ENCODE assay signal across 1 cellular context in genomic region chr11:69640995-69641581, GRCh38.
TF ChIP-seq lines count a peak whose summit lies in the region.

Gene CCND1 (plus strand): TSS chr11:69641156. CDS start chr11:69641314, 158 bp downstream.

TF ChIP-seq in HepG2, 621 proteins besides CTCF, POLR2A, EP300 and RAD21 (continued from another document and continues in another):
- TF ChIP-seq, protein P1, sequence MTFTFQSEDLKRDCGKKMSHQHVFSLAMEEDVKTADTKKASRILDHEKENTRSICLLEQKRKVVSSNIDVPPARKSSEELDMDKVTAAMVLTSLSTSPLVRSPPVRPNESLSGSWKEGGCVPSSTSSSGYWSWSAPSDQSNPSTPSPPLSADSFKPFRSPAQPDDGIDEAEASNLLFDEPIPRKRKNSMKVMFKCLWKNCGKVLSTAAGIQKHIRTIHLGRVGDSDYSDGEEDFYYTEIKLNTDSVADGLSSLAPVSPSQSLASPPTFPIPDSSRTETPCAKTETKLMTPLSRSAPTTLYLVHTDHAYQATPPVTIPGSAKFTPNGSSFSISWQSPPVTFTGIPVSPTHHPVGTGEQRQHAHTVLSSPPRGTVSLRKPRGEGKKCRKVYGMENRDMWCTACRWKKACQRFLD (CRISPR knock-in tag; IDR thresholded peaks at IDR 0.05; ENCODE audit: borderline replicate concordance): no peak
- TF ChIP-seq DNMT3B (CRISPR knock-in tag; conservative IDR thresholded peaks at IDR 0.05): no peak
- TF ChIP-seq, protein P2, sequence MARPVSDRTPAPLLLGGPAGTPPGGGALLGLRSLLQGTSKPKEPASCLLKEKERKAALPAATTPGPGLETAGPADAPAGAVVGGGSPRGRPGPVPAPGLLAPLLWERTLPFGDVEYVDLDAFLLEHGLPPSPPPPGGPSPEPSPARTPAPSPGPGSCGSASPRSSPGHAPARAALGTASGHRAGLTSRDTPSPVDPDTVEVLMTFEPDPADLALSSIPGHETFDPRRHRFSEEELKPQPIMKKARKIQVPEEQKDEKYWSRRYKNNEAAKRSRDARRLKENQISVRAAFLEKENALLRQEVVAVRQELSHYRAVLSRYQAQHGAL (CRISPR knock-in tag; IDR thresholded peaks at IDR 0.05; ENCODE audit: not compliant biosample characterization): no peak
- TF ChIP-seq, protein P3, sequence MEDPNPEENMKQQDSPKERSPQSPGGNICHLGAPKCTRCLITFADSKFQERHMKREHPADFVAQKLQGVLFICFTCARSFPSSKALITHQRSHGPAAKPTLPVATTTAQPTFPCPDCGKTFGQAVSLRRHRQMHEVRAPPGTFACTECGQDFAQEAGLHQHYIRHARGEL (CRISPR knock-in tag; IDR thresholded peaks at IDR 0.05): no peak
- no peak; the same call in 1 of the 2 replicates for TF ChIP-seq NR1H2 (CRISPR knock-in tag; IDR thresholded peaks at IDR 0.05; ENCODE audit: borderline replicate concordance, low read depth)
- TF ChIP-seq ZNF253 (CRISPR knock-in tag; IDR thresholded peaks at IDR 0.05; ENCODE audit: borderline replicate concordance): 0 out of 2 replicates have a peak, but pooled peaks have one; percentile 37
- TF ChIP-seq BHLHE40 (IDR thresholded peaks at IDR 0.05; ENCODE audit: low read length): no peak
- no peak for TF ChIP-seq CC2D1A (CRISPR knock-in tag; IDR thresholded peaks at IDR 0.05)
- TF ChIP-seq, protein P4, sequence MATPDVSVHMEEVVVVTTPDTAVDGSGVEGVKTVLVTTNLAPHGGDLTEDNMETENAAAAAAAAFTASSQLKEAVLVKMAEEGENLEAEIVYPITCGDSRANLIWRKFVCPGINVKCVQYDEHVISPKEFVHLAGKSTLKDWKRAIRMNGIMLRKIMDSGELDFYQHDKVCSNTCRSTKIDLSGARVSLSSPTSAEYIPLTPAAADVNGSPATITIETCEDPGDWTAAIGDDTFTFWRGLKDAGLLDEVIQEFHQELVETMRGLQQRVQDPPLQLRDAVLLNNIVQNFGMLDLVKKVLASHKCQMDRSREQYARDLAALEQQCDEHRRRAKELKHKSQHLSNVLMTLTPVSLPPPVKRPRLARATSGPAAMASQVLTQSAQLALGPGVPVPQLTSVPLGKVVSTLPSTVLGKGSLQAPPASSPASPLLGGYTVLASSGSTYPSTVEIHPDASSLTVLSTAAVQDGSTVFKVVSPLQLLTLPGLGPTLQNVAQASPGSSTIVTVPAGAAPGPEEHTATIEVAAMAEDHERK (CRISPR knock-in tag; IDR thresholded peaks at IDR 0.05; ENCODE audit: low read depth): no peak
- TF ChIP-seq, protein P5, sequence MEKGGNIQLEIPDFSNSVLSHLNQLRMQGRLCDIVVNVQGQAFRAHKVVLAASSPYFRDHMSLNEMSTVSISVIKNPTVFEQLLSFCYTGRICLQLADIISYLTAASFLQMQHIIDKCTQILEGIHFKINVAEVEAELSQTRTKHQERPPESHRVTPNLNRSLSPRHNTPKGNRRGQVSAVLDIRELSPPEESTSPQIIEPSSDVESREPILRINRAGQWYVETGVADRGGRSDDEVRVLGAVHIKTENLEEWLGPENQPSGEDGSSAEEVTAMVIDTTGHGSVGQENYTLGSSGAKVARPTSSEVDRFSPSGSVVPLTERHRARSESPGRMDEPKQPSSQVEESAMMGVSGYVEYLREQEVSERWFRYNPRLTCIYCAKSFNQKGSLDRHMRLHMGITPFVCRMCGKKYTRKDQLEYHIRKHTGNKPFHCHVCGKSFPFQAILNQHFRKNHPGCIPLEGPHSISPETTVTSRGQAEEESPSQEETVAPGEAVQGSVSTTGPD (CRISPR knock-in tag; IDR thresholded peaks at IDR 0.05): no peak
- TF ChIP-seq POLR2AphosphoS2 (IDR thresholded peaks at IDR 0.05; ENCODE audit: low read depth, low read length): peak; percentile 94; the same call in 1 of the 2 replicates
- no peak for TF ChIP-seq ZNF674 (CRISPR knock-in tag; IDR thresholded peaks at IDR 0.05; ENCODE audit: low read depth)
- TF ChIP-seq, protein P6, sequence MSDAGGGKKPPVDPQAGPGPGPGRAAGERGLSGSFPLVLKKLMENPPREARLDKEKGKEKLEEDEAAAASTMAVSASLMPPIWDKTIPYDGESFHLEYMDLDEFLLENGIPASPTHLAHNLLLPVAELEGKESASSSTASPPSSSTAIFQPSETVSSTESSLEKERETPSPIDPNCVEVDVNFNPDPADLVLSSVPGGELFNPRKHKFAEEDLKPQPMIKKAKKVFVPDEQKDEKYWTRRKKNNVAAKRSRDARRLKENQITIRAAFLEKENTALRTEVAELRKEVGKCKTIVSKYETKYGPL (CRISPR knock-in tag; IDR thresholded peaks at IDR 0.05): peak; percentile 62; the same call in 1 of the 2 replicates
- peak; percentile 58; the same call in 1 of the 2 replicates for TF ChIP-seq YEATS4 (CRISPR knock-in tag; IDR thresholded peaks at IDR 0.05; ENCODE audit: borderline replicate concordance)
- TF ChIP-seq ZBTB49 (CRISPR knock-in tag; IDR thresholded peaks at IDR 0.05; ENCODE audit: borderline replicate concordance): no peak
- TF ChIP-seq MED13 (CRISPR knock-in tag; IDR thresholded peaks at IDR 0.05): 0 out of 2 replicates have a peak, but pooled peaks have one; percentile 36
- TF ChIP-seq, protein P7, sequence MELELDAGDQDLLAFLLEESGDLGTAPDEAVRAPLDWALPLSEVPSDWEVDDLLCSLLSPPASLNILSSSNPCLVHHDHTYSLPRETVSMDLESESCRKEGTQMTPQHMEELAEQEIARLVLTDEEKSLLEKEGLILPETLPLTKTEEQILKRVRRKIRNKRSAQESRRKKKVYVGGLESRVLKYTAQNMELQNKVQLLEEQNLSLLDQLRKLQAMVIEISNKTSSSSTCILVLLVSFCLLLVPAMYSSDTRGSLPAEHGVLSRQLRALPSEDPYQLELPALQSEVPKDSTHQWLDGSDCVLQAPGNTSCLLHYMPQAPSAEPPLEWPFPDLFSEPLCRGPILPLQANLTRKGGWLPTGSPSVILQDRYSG (CRISPR knock-in tag; IDR thresholded peaks at IDR 0.05): 0 out of 2 replicates have a peak, but pooled peaks have one; percentile 59
- TF ChIP-seq TEAD2 (CRISPR knock-in tag; IDR thresholded peaks at IDR 0.05): peak; percentile 53; the same call in 1 of the 2 replicates
- no peak for TF ChIP-seq THYN1 (CRISPR knock-in tag; IDR thresholded peaks at IDR 0.05; ENCODE audit: borderline replicate concordance, low read depth)
- TF ChIP-seq PHF20 (CRISPR knock-in tag; IDR thresholded peaks at IDR 0.05): no peak
- TF ChIP-seq MTA1 (CRISPR knock-in tag; IDR thresholded peaks at IDR 0.05; ENCODE audit: borderline replicate concordance): no peak
- TF ChIP-seq, protein P8, sequence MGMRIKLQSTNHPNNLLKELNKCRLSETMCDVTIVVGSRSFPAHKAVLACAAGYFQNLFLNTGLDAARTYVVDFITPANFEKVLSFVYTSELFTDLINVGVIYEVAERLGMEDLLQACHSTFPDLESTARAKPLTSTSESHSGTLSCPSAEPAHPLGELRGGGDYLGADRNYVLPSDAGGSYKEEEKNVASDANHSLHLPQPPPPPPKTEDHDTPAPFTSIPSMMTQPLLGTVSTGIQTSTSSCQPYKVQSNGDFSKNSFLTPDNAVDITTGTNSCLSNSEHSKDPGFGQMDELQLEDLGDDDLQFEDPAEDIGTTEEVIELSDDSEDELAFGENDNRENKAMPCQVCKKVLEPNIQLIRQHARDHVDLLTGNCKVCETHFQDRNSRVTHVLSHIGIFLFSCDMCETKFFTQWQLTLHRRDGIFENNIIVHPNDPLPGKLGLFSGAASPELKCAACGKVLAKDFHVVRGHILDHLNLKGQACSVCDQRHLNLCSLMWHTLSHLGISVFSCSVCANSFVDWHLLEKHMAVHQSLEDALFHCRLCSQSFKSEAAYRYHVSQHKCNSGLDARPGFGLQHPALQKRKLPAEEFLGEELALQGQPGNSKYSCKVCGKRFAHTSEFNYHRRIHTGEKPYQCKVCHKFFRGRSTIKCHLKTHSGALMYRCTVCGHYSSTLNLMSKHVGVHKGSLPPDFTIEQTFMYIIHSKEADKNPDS (CRISPR knock-in tag; IDR thresholded peaks at IDR 0.05): no peak
- TF ChIP-seq STAT5B (CRISPR knock-in tag; IDR thresholded peaks at IDR 0.05): 0 out of 2 replicates have a peak, but pooled peaks have one; percentile 87
- 0 out of 2 replicates have a peak, but pooled peaks have one; percentile 44 for TF ChIP-seq ZNF552 (CRISPR knock-in tag; IDR thresholded peaks at IDR 0.05; ENCODE audit: borderline replicate concordance)
- 0 out of 2 replicates have a peak, but pooled peaks have one; percentile 54 for TF ChIP-seq ZSCAN30 (CRISPR knock-in tag; IDR thresholded peaks at IDR 0.05)
- TF ChIP-seq XRCC5 (optimal IDR thresholded peaks at IDR 0.05; ENCODE audit: low read length): no peak
- TF ChIP-seq SIN3A (IDR thresholded peaks at IDR 0.05; ENCODE audit: borderline replicate concordance, low read depth, low read length): 0 out of 2 replicates have a peak, but pooled peaks have one; percentile 63
- TF ChIP-seq MXI1 (IDR thresholded peaks at IDR 0.05; ENCODE audit: borderline replicate concordance, low read depth, low read length): no peak
- TF ChIP-seq PREB (CRISPR knock-in tag; IDR thresholded peaks at IDR 0.05): 0 out of 2 replicates have a peak, but pooled peaks have one; percentile 52
- no peak for TF ChIP-seq HMG20A (CRISPR knock-in tag; IDR thresholded peaks at IDR 0.05; ENCODE audit: borderline replicate concordance)
- no peak for TF ChIP-seq ZNF672 (CRISPR knock-in tag; IDR thresholded peaks at IDR 0.05)
- no peak for TF ChIP-seq ZFP36L2 (CRISPR knock-in tag; IDR thresholded peaks at IDR 0.05)
- peak; percentile 21; the same call in 1 of the 2 replicates for TF ChIP-seq AKNA (CRISPR knock-in tag; IDR thresholded peaks at IDR 0.05; ENCODE audit: borderline replicate concordance)
- 0 out of 2 replicates have a peak, but pooled peaks have one; percentile 62 for TF ChIP-seq ZNF20 (CRISPR knock-in tag; IDR thresholded peaks at IDR 0.05)
- TF ChIP-seq NRL (CRISPR knock-in tag; IDR thresholded peaks at IDR 0.05; ENCODE audit: borderline replicate concordance): no peak
- TF ChIP-seq RARA (CRISPR knock-in tag; IDR thresholded peaks at IDR 0.05): peak; percentile 37; the same call in 1 of the 2 replicates
- TF ChIP-seq ZNF839 (CRISPR knock-in tag; IDR thresholded peaks at IDR 0.05; ENCODE audit: borderline replicate concordance): no peak
- TF ChIP-seq AGO2 (optimal IDR thresholded peaks at IDR 0.05; ENCODE audit: low read depth, low read length): peak; percentile 94
- TF ChIP-seq, protein P9, sequence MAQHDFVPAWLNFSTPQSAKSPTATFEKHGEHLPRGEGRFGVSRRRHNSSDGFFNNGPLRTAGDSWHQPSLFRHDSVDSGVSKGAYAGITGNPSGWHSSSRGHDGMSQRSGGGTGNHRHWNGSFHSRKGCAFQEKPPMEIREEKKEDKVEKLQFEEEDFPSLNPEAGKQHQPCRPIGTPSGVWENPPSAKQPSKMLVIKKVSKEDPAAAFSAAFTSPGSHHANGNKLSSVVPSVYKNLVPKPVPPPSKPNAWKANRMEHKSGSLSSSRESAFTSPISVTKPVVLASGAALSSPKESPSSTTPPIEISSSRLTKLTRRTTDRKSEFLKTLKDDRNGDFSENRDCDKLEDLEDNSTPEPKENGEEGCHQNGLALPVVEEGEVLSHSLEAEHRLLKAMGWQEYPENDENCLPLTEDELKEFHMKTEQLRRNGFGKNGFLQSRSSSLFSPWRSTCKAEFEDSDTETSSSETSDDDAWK (CRISPR knock-in tag; IDR thresholded peaks at IDR 0.05): no peak
